27 cellular contexts compared by ENCODE assay signal in the genomic region with DNA sequence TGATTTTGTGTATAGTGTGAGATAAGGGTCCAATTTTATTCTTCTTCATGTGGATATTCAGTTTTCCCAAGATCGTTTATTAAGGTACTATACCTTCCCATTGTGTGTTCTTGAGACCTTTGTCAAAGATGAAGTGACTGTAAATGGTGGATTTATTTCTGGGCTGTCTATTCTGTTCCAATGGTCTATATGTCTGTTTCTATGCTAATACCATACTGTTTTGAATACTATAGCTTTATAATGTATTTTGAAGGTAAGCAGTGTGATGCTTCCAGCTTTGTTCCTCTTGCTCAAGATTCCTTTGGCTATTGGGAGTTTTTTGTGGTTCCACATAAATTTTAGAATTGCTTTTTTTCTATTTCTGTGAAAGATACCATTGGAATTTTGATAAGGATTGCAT. TPM values are rescaled to one million over a fixed set of nuclear protein-coding genes. Genes with fewer than 3 reads are reported as not detected.
"Had no signal": no experiment of that assay in that cellular context is flagged by ENCODE, and none has a peak within 500 bp of the region (broad histone marks: within the 10 kb centered on the region; RNA-seq: fewer than 3 reads in every experiment).

No MANE protein-coding gene starts in this region.

- ATAC-seq: stimulated activated effector memory CD8-positive, alpha-beta T cell treated with anti-CD3 and anti-CD28 coated beads, Interleukin-12 subunit alpha, Interleukin-12 subunit beta, amount 100 ng/mL, for 72 hours; stimulated activated memory B cell treated with anti-CD40 and anti-IgM and Interleukin-4, amounts not matched to agents 10 μg/mL and 1 μg/mL and 100 μg/mL, for 72 hours; stimulated activated naive B cell treated with anti-CD40 and anti-IgM and Interleukin-4, amounts not matched to agents 10 μg/mL and 1 μg/mL and 100 μg/mL, for 72 hours; stimulated activated naive CD8-positive, alpha-beta T cell treated with anti-CD3 and anti-CD28 coated beads, Interleukin-15, amount 100 ng/mL, for 72 hours; stimulated activated naive CD8-positive, alpha-beta T cell treated with anti-CD3 and anti-CD28 coated beads, Interleukin-15, Interleukin-2, amounts not matched to agents 100 U/mL and 50 U/mL, for 24 hours; upper lobe of right lung had no signal

- H3K4me1 ChIP-seq: stomach, suprapubic skin, testis, thyroid gland, tibial artery, tibial nerve, transverse colon, upper lobe of left lung, upper lobe of right lung, uterus, vagina had no signal

- H3K9me3 ChIP-seq: suprapubic skin, testis, thoracic aorta, thyroid gland, transverse colon, upper lobe of left lung, upper lobe of right lung, uterus, vagina had no signal

- H3K36me3 ChIP-seq: stomach, suprapubic skin, thoracic aorta, thyroid gland, tibial artery, tibial nerve, transverse colon, upper lobe of left lung, upper lobe of right lung, uterus, vagina had no signal

- H3K27me3 ChIP-seq: stomach, suprapubic skin, testis, thyroid gland, tibial artery, tibial nerve, transverse colon, upper lobe of left lung, upper lobe of right lung, uterus, vagina had no signal

- H3K27ac ChIP-seq: stomach, suprapubic skin, testis, thoracic aorta, thyroid gland, tibial artery, tibial nerve, transverse colon, upper lobe of left lung, upper lobe of right lung, uterus, vagina had no signal

- H3K4me3 ChIP-seq: stomach, suprapubic skin, testis, thoracic aorta, thyroid gland, tibial artery, tibial nerve, transverse colon, upper lobe of left lung, upper lobe of right lung, uterus, vagina had no signal

- FAIRE-seq: urothelium cell line had no signal

- DNase-seq: stimulated activated CD4-positive, alpha-beta T cell treated with anti-CD3 and anti-CD28 coated beads, Interleukin-2, amount 100 ng/mL, for 48 hours; stimulated activated CD4-positive, alpha-beta T cell treated with anti-CD3 and anti-CD28 coated beads, Interleukin-4, amount 100 ng/mL, for 1 hour; stimulated activated CD4-positive, alpha-beta T cell treated with anti-CD3 and anti-CD28 coated beads, Interleukin-4, amount 100 ng/mL, for 24 hours; stimulated activated CD4-positive, alpha-beta T cell treated with anti-CD3 and anti-CD28 coated beads, Interleukin-4, amount 100 ng/mL, for 4 hours; stimulated activated CD8-positive, alpha-beta memory T cell treated with anti-CD3 and anti-CD28 coated beads, Interleukin-4, amount 100 ng/mL, for 48 hours; stimulated activated naive B cell treated with anti-CD40 and anti-IgM and Interleukin-4, amounts not matched to agents 10 μg/mL and 1 μg/mL and 100 μg/mL, for 72 hours; stimulated activated naive CD4-positive, alpha-beta T cell treated with Interleukin-2 at 50 U/mL for 16 hours; stimulated activated naive CD8-positive, alpha-beta T cell treated with anti-CD3 and anti-CD28 coated beads, Interleukin-15, amount 100 ng/mL, for 72 hours; stimulated activated naive CD8-positive, alpha-beta T cell treated with anti-CD3 and anti-CD28 coated beads, Interleukin-15, Interleukin-2, amounts not matched to agents 100 U/mL and 50 U/mL, for 24 hours; stomach; substantia nigra; testis; thyroid gland; tibial artery; transverse colon; trophoblast cell; upper lobe of left lung; upper lobe of right lung; uterus had no signal

RNA-seq across cellular contexts. Expression of a gene that starts 8.7 kb away (rescaled TPM):
- total RNA-seq: subcutaneous adipose tissue had no signal
